ENCODE assay signal across 1 cellular context in the genomic region with DNA sequence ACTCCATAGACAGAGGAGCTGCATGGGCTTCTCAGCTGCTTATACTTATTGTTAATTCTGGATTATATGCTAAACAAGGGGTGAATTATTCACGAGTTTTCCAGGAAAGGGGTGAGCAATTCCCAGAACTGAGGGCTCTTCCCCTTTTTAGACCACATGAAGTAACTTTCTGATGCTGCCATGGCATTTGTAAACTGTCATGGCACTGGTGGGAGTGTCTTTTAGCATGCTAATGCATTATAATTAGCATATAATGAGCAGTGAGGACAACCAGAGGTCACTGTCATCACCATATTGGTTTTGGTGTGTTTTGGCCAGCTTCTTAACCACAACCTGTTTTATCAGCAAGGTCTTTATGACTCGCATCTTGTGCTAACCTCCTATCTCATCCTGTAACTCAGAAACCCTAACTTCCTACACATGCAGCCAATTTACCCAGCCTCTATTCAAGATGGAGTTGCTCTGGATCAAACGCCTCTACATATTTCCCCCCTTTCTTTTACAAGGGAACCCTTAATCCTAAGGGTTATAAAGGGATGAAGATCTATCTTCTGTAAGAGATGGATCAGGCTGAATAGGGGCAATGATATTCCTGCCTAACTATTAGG.
A peak's percentile ranks its signal among the peaks of the same experiment; 100 is the strongest.
TF ChIP-seq lines count a peak whose summit lies in the region.

No MANE protein-coding gene starts in this region.

TF ChIP-seq in K562, 482 proteins besides CTCF, POLR2A, EP300 and RAD21 (continued from another document and continues in another):
- TF ChIP-seq, protein P1, sequence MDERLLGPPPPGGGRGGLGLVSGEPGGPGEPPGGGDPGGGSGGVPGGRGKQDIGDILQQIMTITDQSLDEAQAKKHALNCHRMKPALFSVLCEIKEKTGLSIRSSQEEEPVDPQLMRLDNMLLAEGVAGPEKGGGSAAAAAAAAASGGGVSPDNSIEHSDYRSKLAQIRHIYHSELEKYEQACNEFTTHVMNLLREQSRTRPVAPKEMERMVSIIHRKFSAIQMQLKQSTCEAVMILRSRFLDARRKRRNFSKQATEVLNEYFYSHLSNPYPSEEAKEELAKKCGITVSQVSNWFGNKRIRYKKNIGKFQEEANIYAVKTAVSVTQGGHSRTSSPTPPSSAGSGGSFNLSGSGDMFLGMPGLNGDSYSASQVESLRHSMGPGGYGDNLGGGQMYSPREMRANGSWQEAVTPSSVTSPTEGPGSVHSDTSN (CRISPR knock-in tag; IDR thresholded peaks at IDR 0.05; ENCODE audit: low read depth): no peak
- TF ChIP-seq, protein P1 (tag; conservative IDR thresholded peaks at IDR 0.05; ENCODE audit: low read depth): no peak; the same call in 1 of the 2 replicates
- no peak for TF ChIP-seq XRCC4 (IDR thresholded peaks at IDR 0.05; ENCODE audit: extremely low read depth, insufficient read depth, insufficient read length)
- no peak for TF ChIP-seq ZNF3 (CRISPR knock-in tag; IDR thresholded peaks at IDR 0.05)
- TF ChIP-seq ZNF354B (CRISPR knock-in tag; IDR thresholded peaks at IDR 0.05): peak; percentile 67; the same call in 1 of the 2 replicates
- TF ChIP-seq TCFL5 (CRISPR knock-in tag; conservative IDR thresholded peaks at IDR 0.05): 0 out of 2 replicates have a peak, but pooled peaks have one; percentile 66
- TF ChIP-seq, protein P2, sequence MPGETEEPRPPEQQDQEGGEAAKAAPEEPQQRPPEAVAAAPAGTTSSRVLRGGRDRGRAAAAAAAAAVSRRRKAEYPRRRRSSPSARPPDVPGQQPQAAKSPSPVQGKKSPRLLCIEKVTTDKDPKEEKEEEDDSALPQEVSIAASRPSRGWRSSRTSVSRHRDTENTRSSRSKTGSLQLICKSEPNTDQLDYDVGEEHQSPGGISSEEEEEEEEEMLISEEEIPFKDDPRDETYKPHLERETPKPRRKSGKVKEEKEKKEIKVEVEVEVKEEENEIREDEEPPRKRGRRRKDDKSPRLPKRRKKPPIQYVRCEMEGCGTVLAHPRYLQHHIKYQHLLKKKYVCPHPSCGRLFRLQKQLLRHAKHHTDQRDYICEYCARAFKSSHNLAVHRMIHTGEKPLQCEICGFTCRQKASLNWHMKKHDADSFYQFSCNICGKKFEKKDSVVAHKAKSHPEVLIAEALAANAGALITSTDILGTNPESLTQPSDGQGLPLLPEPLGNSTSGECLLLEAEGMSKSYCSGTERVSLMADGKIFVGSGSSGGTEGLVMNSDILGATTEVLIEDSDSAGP (CRISPR knock-in tag; IDR thresholded peaks at IDR 0.05): no peak
- no peak for TF ChIP-seq ZNF184 (CRISPR knock-in tag; IDR thresholded peaks at IDR 0.05)
- TF ChIP-seq MCM5 (IDR thresholded peaks at IDR 0.05; ENCODE audit: low read depth): no peak
- TF ChIP-seq ZNF699 (CRISPR knock-in tag; IDR thresholded peaks at IDR 0.05; ENCODE audit: insufficient replicate concordance): no peak
- no peak for TF ChIP-seq HDAC6 (IDR thresholded peaks at IDR 0.05; ENCODE audit: low read depth, low read length)
- no peak for TF ChIP-seq KDM4B (IDR thresholded peaks at IDR 0.05; ENCODE audit: borderline replicate concordance in 2 of 2, low read depth in 1 of 2)
- peak; percentile 83; the same call in 1 of the 2 replicates for TF ChIP-seq ZNF589 (CRISPR knock-in tag; IDR thresholded peaks at IDR 0.05; ENCODE audit: low read depth)
- peak; percentile 76 for TF ChIP-seq ZNF41 (CRISPR knock-in tag; conservative IDR thresholded peaks at IDR 0.05)
- TF ChIP-seq ATF3 (IDR thresholded peaks at IDR 0.05): no peak
- no peak for TF ChIP-seq ATF3 (CRISPR knock-in tag; conservative IDR thresholded peaks at IDR 0.05)
- TF ChIP-seq ESRRA (IDR thresholded peaks at IDR 0.05; ENCODE audit: borderline replicate concordance, low read depth): peak; percentile 92; the same call in 1 of the 2 replicates
- no peak for TF ChIP-seq ZNF232 (CRISPR knock-in tag; IDR thresholded peaks at IDR 0.05)
- TF ChIP-seq FOXA3 (CRISPR knock-in tag; conservative IDR thresholded peaks at IDR 0.05 in 1 of 2, IDR thresholded peaks at IDR 0.05 in 1 of 2): no peak
- TF ChIP-seq MEIS2 (IDR thresholded peaks at IDR 0.05; ENCODE audit: partially characterized antibody): peak; percentile 61
- TF ChIP-seq, protein P3, sequence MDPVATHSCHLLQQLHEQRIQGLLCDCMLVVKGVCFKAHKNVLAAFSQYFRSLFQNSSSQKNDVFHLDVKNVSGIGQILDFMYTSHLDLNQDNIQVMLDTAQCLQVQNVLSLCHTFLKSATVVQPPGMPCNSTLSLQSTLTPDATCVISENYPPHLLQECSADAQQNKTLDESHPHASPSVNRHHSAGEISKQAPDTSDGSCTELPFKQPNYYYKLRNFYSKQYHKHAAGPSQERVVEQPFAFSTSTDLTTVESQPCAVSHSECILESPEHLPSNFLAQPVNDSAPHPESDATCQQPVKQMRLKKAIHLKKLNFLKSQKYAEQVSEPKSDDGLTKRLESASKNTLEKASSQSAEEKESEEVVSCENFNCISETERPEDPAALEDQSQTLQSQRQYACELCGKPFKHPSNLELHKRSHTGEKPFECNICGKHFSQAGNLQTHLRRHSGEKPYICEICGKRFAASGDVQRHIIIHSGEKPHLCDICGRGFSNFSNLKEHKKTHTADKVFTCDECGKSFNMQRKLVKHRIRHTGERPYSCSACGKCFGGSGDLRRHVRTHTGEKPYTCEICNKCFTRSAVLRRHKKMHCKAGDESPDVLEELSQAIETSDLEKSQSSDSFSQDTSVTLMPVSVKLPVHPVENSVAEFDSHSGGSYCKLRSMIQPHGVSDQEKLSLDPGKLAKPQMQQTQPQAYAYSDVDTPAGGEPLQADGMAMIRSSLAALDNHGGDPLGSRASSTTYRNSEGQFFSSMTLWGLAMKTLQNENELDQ (CRISPR knock-in tag; IDR thresholded peaks at IDR 0.05; ENCODE audit: borderline replicate concordance): no peak
- no peak for TF ChIP-seq ELF1 (tag; IDR thresholded peaks at IDR 0.05)
- no peak for TF ChIP-seq PRMT5 (CRISPR knock-in tag; IDR thresholded peaks at IDR 0.05)
- no peak for TF ChIP-seq NBN (IDR thresholded peaks at IDR 0.05; ENCODE audit: low read depth)
- TF ChIP-seq GABPB1 (CRISPR knock-in tag; IDR thresholded peaks at IDR 0.05): no peak
- no peak for TF ChIP-seq SIN3B (IDR thresholded peaks at IDR 0.05; ENCODE audit: low read depth)
- no peak for TF ChIP-seq ZC3H4 (CRISPR knock-in tag; IDR thresholded peaks at IDR 0.05; ENCODE audit: borderline replicate concordance)
- TF ChIP-seq, protein P4, sequence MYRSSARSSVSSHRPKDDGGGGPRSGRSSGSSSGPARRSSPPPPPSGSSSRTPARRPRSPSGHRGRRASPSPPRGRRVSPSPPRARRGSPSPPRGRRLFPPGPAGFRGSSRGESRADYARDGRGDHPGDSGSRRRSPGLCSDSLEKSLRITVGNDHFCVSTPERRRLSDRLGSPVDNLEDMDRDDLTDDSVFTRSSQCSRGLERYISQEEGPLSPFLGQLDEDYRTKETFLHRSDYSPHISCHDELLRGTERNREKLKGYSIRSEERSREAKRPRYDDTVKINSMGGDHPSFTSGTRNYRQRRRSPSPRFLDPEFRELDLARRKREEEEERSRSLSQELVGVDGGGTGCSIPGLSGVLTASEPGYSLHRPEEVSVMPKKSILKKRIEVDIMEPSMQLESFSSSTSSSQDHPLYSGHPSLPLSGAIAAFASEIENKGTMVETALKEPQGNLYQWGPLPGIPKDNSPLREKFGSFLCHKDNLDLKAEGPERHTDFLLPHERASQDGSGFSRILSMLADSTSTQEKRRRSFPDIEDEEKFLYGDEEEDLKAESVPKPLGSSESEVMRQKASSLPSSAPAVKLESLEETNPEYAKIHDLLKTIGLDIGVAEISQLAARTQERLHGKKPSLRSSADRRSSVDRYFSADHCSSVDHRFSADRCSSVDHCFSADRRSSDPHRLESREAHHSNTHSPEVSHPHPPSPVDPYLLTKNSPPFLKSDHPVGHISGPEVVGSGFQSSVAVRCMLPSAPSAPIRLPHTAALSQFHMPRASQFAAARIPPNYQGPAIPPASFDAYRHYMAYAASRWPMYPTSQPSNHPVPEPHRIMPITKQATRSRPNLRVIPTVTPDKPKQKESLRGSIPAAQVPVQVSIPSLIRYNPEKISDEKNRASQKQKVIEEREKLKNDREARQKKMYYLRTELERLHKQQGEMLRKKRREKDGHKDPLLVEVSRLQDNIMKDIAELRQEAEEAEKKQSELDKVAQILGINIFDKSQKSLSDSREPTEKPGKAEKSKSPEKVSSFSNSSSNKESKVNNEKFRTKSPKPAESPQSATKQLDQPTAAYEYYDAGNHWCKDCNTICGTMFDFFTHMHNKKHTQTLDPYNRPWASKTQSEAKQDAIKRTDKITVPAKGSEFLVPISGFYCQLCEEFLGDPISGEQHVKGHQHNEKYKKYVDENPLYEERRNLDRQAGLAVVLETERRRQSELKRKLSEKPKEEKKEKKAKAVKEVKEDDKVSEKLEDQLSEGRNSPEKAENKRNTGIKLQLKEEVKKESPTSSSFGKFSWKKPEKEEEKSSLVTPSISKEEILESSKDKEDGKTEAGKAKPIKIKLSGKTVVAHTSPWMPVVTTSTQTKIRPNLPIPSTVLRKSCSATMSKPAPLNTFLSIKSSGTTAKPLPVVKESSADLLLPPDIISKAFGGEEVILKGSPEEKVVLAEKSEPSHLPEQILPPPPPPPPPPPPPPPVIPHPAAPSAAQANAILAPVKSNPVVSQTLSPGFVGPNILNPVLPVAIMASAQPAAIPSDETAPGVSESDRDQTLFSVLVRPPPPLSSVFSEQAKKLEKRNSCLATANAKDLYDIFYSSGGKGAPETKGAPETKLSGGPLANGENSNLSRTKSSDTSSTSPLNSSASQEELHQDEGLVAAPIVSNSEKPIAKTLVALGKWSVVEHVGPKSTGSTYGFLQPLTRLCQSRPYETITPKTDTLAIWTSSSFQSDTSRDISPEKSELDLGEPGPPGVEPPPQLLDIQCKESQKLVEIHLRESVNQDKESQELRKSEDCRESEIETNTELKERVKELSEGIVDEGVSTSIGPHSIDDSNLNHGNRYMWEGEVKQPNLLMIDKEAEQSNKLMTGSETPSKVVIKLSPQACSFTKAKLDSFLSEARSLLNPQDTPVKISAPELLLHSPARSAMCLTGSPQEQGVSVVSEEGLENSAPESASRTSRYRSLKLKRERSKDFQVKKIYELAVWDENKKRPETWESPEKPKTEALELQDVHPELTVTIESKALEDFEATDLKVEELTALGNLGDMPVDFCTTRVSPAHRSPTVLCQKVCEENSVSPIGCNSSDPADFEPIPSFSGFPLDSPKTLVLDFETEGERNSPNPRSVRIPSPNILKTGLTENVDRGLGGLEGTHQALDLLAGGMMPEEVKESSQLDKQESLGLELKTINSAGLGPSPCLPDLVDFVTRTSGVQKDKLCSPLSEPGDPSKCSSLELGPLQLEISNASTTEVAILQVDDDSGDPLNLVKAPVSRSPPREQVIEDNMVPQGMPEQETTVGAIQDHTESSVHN (IDR thresholded peaks at IDR 0.05; ENCODE audit: borderline replicate concordance in 1 of 2, low read depth in 1 of 2): no peak
- no peak for TF ChIP-seq POLR3A (IDR thresholded peaks at IDR 0.05; ENCODE audit: borderline replicate concordance, extremely low read depth, insufficient read depth, insufficient read length)
- no peak for TF ChIP-seq ARHGAP35 (IDR thresholded peaks at IDR 0.05; ENCODE audit: partially characterized antibody)
- TF ChIP-seq SAP30 (IDR thresholded peaks at IDR 0.05; ENCODE audit: borderline replicate concordance, insufficient read depth, low read depth, low read length, poor library complexity, severe bottlenecking): no peak
- TF ChIP-seq, protein P5, sequence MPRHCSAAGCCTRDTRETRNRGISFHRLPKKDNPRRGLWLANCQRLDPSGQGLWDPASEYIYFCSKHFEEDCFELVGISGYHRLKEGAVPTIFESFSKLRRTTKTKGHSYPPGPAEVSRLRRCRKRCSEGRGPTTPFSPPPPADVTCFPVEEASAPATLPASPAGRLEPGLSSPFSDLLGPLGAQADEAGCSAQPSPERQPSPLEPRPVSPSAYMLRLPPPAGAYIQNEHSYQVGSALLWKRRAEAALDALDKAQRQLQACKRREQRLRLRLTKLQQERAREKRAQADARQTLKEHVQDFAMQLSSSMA (CRISPR knock-in tag; IDR thresholded peaks at IDR 0.05): no peak
- TF ChIP-seq NUFIP1 (IDR thresholded peaks at IDR 0.05; ENCODE audit: partially characterized antibody): no peak
- TF ChIP-seq HDGF (IDR thresholded peaks at IDR 0.05): no peak
- peak; percentile 75 for TF ChIP-seq ETV1 (tag; conservative IDR thresholded peaks at IDR 0.05; ENCODE audit: low read depth)
- peak; percentile 23; the same call in 1 of the 2 replicates for TF ChIP-seq NR4A1 (CRISPR knock-in tag; IDR thresholded peaks at IDR 0.05)
- peak; percentile 91 for TF ChIP-seq NR4A1 (tag; IDR thresholded peaks at IDR 0.05)
- TF ChIP-seq, protein P6, sequence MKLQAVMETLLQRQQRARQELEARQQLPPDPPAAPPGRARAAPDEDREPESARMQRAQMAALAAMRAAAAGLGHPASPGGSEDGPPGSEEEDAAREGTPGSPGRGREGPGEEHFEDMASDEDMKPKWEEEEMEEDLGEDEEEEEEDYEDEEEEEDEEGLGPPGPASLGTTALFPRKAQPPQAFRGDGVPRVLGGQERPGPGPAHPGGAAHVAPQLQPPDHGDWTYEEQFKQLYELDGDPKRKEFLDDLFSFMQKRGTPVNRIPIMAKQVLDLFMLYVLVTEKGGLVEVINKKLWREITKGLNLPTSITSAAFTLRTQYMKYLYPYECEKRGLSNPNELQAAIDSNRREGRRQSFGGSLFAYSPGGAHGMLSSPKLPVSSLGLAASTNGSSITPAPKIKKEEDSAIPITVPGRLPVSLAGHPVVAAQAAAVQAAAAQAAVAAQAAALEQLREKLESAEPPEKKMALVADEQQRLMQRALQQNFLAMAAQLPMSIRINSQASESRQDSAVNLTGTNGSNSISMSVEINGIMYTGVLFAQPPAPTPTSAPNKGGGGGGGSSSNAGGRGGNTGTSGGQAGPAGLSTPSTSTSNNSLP (IDR thresholded peaks at IDR 0.05; ENCODE audit: borderline replicate concordance, low read depth, low read length): no peak
- no peak for TF ChIP-seq GATAD2A (IDR thresholded peaks at IDR 0.05)
- TF ChIP-seq ZNF24 (IDR thresholded peaks at IDR 0.05): no peak
- TF ChIP-seq MAFG (tag; conservative IDR thresholded peaks at IDR 0.05): peak; percentile 37
- TF ChIP-seq PTRF (tag; IDR thresholded peaks at IDR 0.05): peak; percentile 91
- no peak for TF ChIP-seq NR3C1 (CRISPR knock-in tag; IDR thresholded peaks at IDR 0.05)
